19 cellular contexts compared by ENCODE assay signal in genomic region chr2:52676056-52676455, GRCh38.
"Had no signal": no experiment of that assay in that cellular context is flagged by ENCODE, and none has a peak within 500 bp of the region (broad histone marks: within the 10 kb centered on the region; RNA-seq: fewer than 3 reads in every experiment).

No MANE protein-coding gene starts in this region.

- H3K4me3 ChIP-seq: colonic mucosa, gastrocnemius medialis, heart right ventricle, psoas muscle, right lobe of liver, suprapubic skin, thyroid gland had no signal

- DNase-seq: colonic mucosa; dermis blood vessel endothelial cell; gastrocnemius medialis; heart right ventricle; kidney glomerular epithelial cell; mesendoderm; naive B cell; nephron progenitor cell; psoas muscle; retina; right lobe of liver; stimulated activated CD4-positive, alpha-beta T cell treated with anti-CD3 and anti-CD28 coated beads, Interleukin-4, amount 100 ng/mL, for 1 hour; stimulated activated CD8-positive, alpha-beta memory T cell treated with anti-CD3 and anti-CD28 coated beads, Interleukin-4, amount 100 ng/mL, for 48 hours; stimulated activated naive CD8-positive, alpha-beta T cell treated with anti-CD3 and anti-CD28 coated beads, Interleukin-15, Interleukin-2, amounts not matched to agents 100 U/mL and 50 U/mL, for 24 hours; thyroid gland had no signal

- H3K27ac ChIP-seq: colonic mucosa, gastrocnemius medialis, heart right ventricle, neutrophil, psoas muscle, right lobe of liver, suprapubic skin, thyroid gland had no signal

- H3K36me3 Mint-ChIP-seq: naive B cell; stimulated activated effector memory CD8-positive, alpha-beta T cell treated with anti-CD3 and anti-CD28 coated beads, Interleukin-12 subunit alpha, Interleukin-12 subunit beta, amount 100 ng/mL, for 72 hours; type B pancreatic cell had no signal

- H3K4me1 Mint-ChIP-seq: naive B cell; nephron progenitor cell; stimulated activated effector memory CD8-positive, alpha-beta T cell treated with anti-CD3 and anti-CD28 coated beads, Interleukin-12 subunit alpha, Interleukin-12 subunit beta, amount 100 ng/mL, for 72 hours had no signal

- H3K36me3 ChIP-seq: colonic mucosa, gastrocnemius medialis, heart right ventricle, neutrophil, right lobe of liver, suprapubic skin, thyroid gland had no signal

- ATAC-seq: gastrocnemius medialis; heart right ventricle; psoas muscle; right lobe of liver; stimulated activated effector memory CD8-positive, alpha-beta T cell treated with anti-CD3 and anti-CD28 coated beads, Interleukin-12 subunit alpha, Interleukin-12 subunit beta, amount 100 ng/mL, for 72 hours; stimulated activated naive CD8-positive, alpha-beta T cell treated with anti-CD3 and anti-CD28 coated beads, Interleukin-15, Interleukin-2, amounts not matched to agents 100 U/mL and 50 U/mL, for 24 hours had no signal

- H3K9me3 ChIP-seq: colonic mucosa, gastrocnemius medialis, neutrophil, psoas muscle, right lobe of liver, suprapubic skin, thyroid gland had no signal

- H3K27ac Mint-ChIP-seq: naive B cell; nephron progenitor cell; stimulated activated effector memory CD8-positive, alpha-beta T cell treated with anti-CD3 and anti-CD28 coated beads, Interleukin-12 subunit alpha, Interleukin-12 subunit beta, amount 100 ng/mL, for 72 hours; type B pancreatic cell had no signal

- H3K4me3 Mint-ChIP-seq: naive B cell; nephron progenitor cell; stimulated activated effector memory CD8-positive, alpha-beta T cell treated with anti-CD3 and anti-CD28 coated beads, Interleukin-12 subunit alpha, Interleukin-12 subunit beta, amount 100 ng/mL, for 72 hours; type B pancreatic cell had no signal

- H3K4me1 ChIP-seq: colonic mucosa, gastrocnemius medialis, heart right ventricle, psoas muscle, right lobe of liver, suprapubic skin, thyroid gland had no signal

- H3K27me3 Mint-ChIP-seq: naive B cell, type B pancreatic cell had no signal

- H3K27me3 ChIP-seq: colonic mucosa, gastrocnemius medialis, heart right ventricle, neutrophil, right lobe of liver, suprapubic skin, thyroid gland had no signal
